ENCODE assay signal across 8 cellular contexts in genomic region chr12:53676715-53677611, GRCh38. TPM values are rescaled to one million over a fixed set of nuclear protein-coding genes. Genes with fewer than 3 reads are reported as not detected.
A peak's percentile ranks its signal among the peaks of the same experiment; 100 is the strongest.
DNase-seq lines count a peak whose midpoint lies in the region; ATAC-seq and TF ChIP-seq lines count a peak whose summit lies in the region.

No MANE protein-coding gene starts in this region.

- no peak overlapping the region for H3K27ac Mint-ChIP-seq in CD8-positive, alpha-beta T cell
- H3K27ac Mint-ChIP-seq in natural killer cell treated with Interleukin-12 subunit alpha and Interleukin-12 subunit beta and Interleukin-15 and Interleukin-18, amount 100 ng/mL, for 72 hours, result peak overlapping the region; percentile 83 to 87

- H3K4me1 ChIP-seq in CD8-positive, alpha-beta T cell (ENCODE audit: insufficient read depth, low read length), result peaks cover 9% of the 10 kb centered on the region
- peaks cover 43% of the 10 kb centered on the region for H3K4me1 ChIP-seq in vagina

- intact Hi-C loops in CD8-positive, alpha-beta T cell (cut with DNase I, micrococcal nuclease), result loop anchor here (1.0 to 5.0 kb wide), 10 partner anchors 50 to 670 kb away; partner anchors contain the start of genes ATF7 (in 2 of the 2), CALCOCO1 (in 2 of the 2), AAAS (in 1 of the 2) and CSAD (in 1 of the 2)
- intact Hi-C loops in vagina (cut with DNase I), result loop anchor here (2.0 to 5.0 kb wide), 2 partner anchors 50 to 134 kb away; partner anchors contain the start of gene ATF7

- DNase-seq in CD8-positive, alpha-beta T cell, result peak in 4 of 7 experiments; percentile 7 to 61 (median 18)
- peak; percentile 72 for DNase-seq in NCI-H146 (lab: John Stamatoyannopoulos, UW)
- peak; percentile 68 for DNase-seq in activated effector memory CD4-positive, alpha-beta T cell treated with anti-CD3 and anti-CD28 coated beads, Interleukin-2, amount 50 U/mL, for 16 hours
- peak; percentile 49 for DNase-seq in foreskin melanocyte
- DNase-seq in natural killer cell treated with Interleukin-12 subunit alpha and Interleukin-12 subunit beta and Interleukin-15 and Interleukin-18, amount 100 ng/mL, for 72 hours (ENCODE audit: low spot score), result no peak
- no peak for DNase-seq in vagina (ENCODE audit: extremely low spot score in 2 of 2)

- H3K4me3 Mint-ChIP-seq in CD8-positive, alpha-beta T cell, result peak overlapping the region; percentile 92
- peak overlapping the region; percentile 96 for H3K4me3 Mint-ChIP-seq in natural killer cell treated with Interleukin-12 subunit alpha and Interleukin-12 subunit beta and Interleukin-15 and Interleukin-18, amount 100 ng/mL, for 72 hours

- no peak for TF ChIP-seq CTCF in CD8-positive, alpha-beta T cell (IDR thresholded peaks at IDR 0.05)
- TF ChIP-seq CTCF in vagina (IDR thresholded peaks at IDR 0.05), result no peak

- no peak overlapping the region for H3K27ac ChIP-seq in CD8-positive, alpha-beta T cell (ENCODE audit: low read depth, low read length)
- peak overlapping the region; percentile 93 for H3K27ac ChIP-seq in vagina

- POLR2A ChIA-PET in CD8-positive, alpha-beta T cell (lab: Charles Lee), result interaction anchor here (1.2 to 2.9 kb wide), 4 partner anchors 50 to 134 kb away, joined by 3 to 8 read pairs (median 4); partner anchors contain the start of gene ATF7

- no peaks in the 10 kb centered on the region for H3K27me3 ChIP-seq in CD8-positive, alpha-beta T cell (ENCODE audit: insufficient read depth, low read length)
- H3K27me3 ChIP-seq in vagina, result no peaks in the 10 kb centered on the region

- H3K27me3 Mint-ChIP-seq in CD8-positive, alpha-beta T cell (ENCODE audit: low read depth), result peaks cover 18% of the 10 kb centered on the region
- peaks cover 11 to 32% of the 10 kb centered on the region in 2 donors for H3K27me3 Mint-ChIP-seq in natural killer cell treated with Interleukin-12 subunit alpha and Interleukin-12 subunit beta and Interleukin-15 and Interleukin-18, amount 100 ng/mL, for 72 hours

- no peaks in the 10 kb centered on the region for H3K9me3 Mint-ChIP-seq in CD8-positive, alpha-beta T cell
- H3K9me3 Mint-ChIP-seq in natural killer cell treated with Interleukin-12 subunit alpha and Interleukin-12 subunit beta and Interleukin-15 and Interleukin-18, amount 100 ng/mL, for 72 hours, result no peaks in the 10 kb centered on the region

- no peak for TF ChIP-seq POLR2A in vagina (IDR thresholded peaks at IDR 0.05)

- H3K4me3 ChIP-seq in CD8-positive, alpha-beta T cell (ENCODE audit: low read depth, low read length), result peak overlapping the region; percentile 67
- H3K4me3 ChIP-seq in vagina, result peak overlapping the region; percentile 69 to 85

- H3K36me3 ChIP-seq in CD8-positive, alpha-beta T cell (ENCODE audit: insufficient read depth, low read length), result no peaks in the 10 kb centered on the region
- H3K36me3 ChIP-seq in vagina, result peaks cover 0 to 19% of the 10 kb centered on the region in 2 donors

- H3K4me1 Mint-ChIP-seq in CD8-positive, alpha-beta T cell (ENCODE audit: low read depth), result peaks cover 28% of the 10 kb centered on the region
- peaks cover 18 to 26% of the 10 kb centered on the region in 2 donors for H3K4me1 Mint-ChIP-seq in natural killer cell treated with Interleukin-12 subunit alpha and Interleukin-12 subunit beta and Interleukin-15 and Interleukin-18, amount 100 ng/mL, for 72 hours (ENCODE audit: low read depth in 2 of 2)

- CTCF ChIA-PET in CD8-positive, alpha-beta T cell (lab: Charles Lee), result interaction anchor here (1.0 to 7.3 kb wide), 14 partner anchors 8 to 133 kb away, joined by 3 to 61 read pairs (median 6); partner anchors contain the start of gene ATF7

- H3K36me3 Mint-ChIP-seq in CD8-positive, alpha-beta T cell, result peaks cover 26% of the 10 kb centered on the region
- H3K36me3 Mint-ChIP-seq in natural killer cell treated with Interleukin-12 subunit alpha and Interleukin-12 subunit beta and Interleukin-15 and Interleukin-18, amount 100 ng/mL, for 72 hours, result no peaks in the 10 kb centered on the region

- no peak for ATAC-seq in CD8-positive, alpha-beta T cell
- ATAC-seq in natural killer cell treated with Interleukin-12 subunit alpha and Interleukin-12 subunit beta and Interleukin-15 and Interleukin-18, amount 100 ng/mL, for 72 hours, result no peak
- ATAC-seq in activated CD4-positive, CD25-positive, alpha-beta regulatory T cell treated with anti-CD3 and anti-CD28 coated beads, Interleukin-2, amount 50 U/mL, for 24 hours, result no peak
- ATAC-seq in HG02840 (IDR thresholded peaks at IDR 0.05; ENCODE audit: low FRiP score, unreplicated experiment), result no peak

- H3K9me3 ChIP-seq in CD8-positive, alpha-beta T cell (ENCODE audit: low read length), result no peaks in the 10 kb centered on the region
- H3K9me3 ChIP-seq in vagina, result no peaks in the 10 kb centered on the region

RNA-seq across cellular contexts. Expression of gene ATP5MC2, which starts 1.1 kb away (rescaled TPM):
- 100 to 1,000 TPM; 220 to 229 TPM for total RNA-seq in CD8-positive, alpha-beta T cell
- total RNA-seq in natural killer cell treated with Interleukin-12 subunit alpha and Interleukin-12 subunit beta and Interleukin-15 and Interleukin-18, amount 100 ng/mL, for 72 hours, result 100 to 1,000 TPM; 221 to 334 TPM
- 311 TPM for total RNA-seq in vagina

RNA-seq across cellular contexts. Expression of gene CALCOCO1, which starts 50.3 kb away (rescaled TPM):
- 10 to 100 TPM; 49.2 to 49.5 TPM for total RNA-seq in CD8-positive, alpha-beta T cell
- total RNA-seq in natural killer cell treated with Interleukin-12 subunit alpha and Interleukin-12 subunit beta and Interleukin-15 and Interleukin-18, amount 100 ng/mL, for 72 hours, result 10 to 100 TPM; 39.0 to 79.8 TPM
- 131 TPM for total RNA-seq in vagina

RNA-seq across cellular contexts. Expression of gene ATF7, which starts 50.8 kb away (rescaled TPM):
- total RNA-seq in CD8-positive, alpha-beta T cell, result 10 to 100 TPM in 1 of 2 experiments, 1 to 10 TPM in 1; 9.1 to 13.2 TPM
- 10 to 100 TPM; 36.4 to 39.4 TPM for total RNA-seq in natural killer cell treated with Interleukin-12 subunit alpha and Interleukin-12 subunit beta and Interleukin-15 and Interleukin-18, amount 100 ng/mL, for 72 hours
- 34.9 TPM for total RNA-seq in vagina

Comparison
In these comparisons a context has a peak if more than half of its experiments do, and no peak if none do; other contexts are left out.
1. DNase-seq: peak in CD8-positive, alpha-beta T cell (4 of 7), NCI-H146 (single experiment), activated effector memory CD4-positive, alpha-beta T cell treated with anti-CD3 and anti-CD28 coated beads, Interleukin-2, amount 50 U/mL, for 16 hours (single experiment) and foreskin melanocyte (single experiment); none in natural killer cell treated with Interleukin-12 subunit alpha and Interleukin-12 subunit beta and Interleukin-15 and Interleukin-18, amount 100 ng/mL, for 72 hours (single experiment) and vagina (0 of 2).